In the genomic region with DNA sequence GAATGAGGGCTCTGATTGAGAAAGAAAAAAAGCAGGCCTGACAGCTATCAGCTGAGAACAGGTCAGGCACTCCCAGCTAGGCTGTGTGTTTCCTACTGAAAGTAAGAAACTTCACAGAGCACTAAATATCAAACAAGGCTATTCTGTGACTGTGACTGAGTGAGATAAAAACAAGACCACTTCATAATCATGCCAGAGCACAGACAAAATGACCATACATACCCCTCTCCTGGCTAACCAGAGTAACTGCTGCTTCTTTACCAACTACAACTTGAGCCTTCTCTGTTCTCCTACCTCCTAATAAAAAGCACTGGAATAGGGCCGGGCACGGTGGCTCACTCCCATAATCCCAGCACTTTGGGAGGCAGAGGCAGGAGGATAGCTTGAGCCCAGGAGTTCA, we compare ENCODE assay signal across 11 cellular contexts. TPM values are rescaled to one million over a fixed set of nuclear protein-coding genes. Genes with fewer than 3 reads are reported as not detected.
DNase-seq lines count a peak whose midpoint lies in the region; ATAC-seq and TF ChIP-seq lines count a peak whose summit lies in the region.
"Had no signal": no experiment of that assay in that cellular context is flagged by ENCODE, and none has a peak within 500 bp of the region (broad histone marks: within the 10 kb centered on the region; RNA-seq: fewer than 3 reads in every experiment).

No MANE protein-coding gene starts in this region.

- H4K20me1 ChIP-seq in MM.1S (ENCODE audit: insufficient read depth, low read length), result no peaks in the 10 kb centered on the region

- H3K4me1 Mint-ChIP-seq in activated CD4-positive, alpha-beta T cell treated with anti-CD3 and anti-CD28 coated beads for 36 hours, result peaks cover 10% of the 10 kb centered on the region
- peaks cover 4% of the 10 kb centered on the region for H3K4me1 Mint-ChIP-seq in stimulated activated effector memory CD8-positive, alpha-beta T cell treated with anti-CD3 and anti-CD28 coated beads, Interleukin-12 subunit alpha, Interleukin-12 subunit beta, amount 100 ng/mL, for 72 hours

- H3K27ac Mint-ChIP-seq in activated CD4-positive, alpha-beta T cell treated with anti-CD3 and anti-CD28 coated beads for 36 hours, result no peak overlapping the region
- no peak overlapping the region for H3K27ac Mint-ChIP-seq in stimulated activated effector memory CD8-positive, alpha-beta T cell treated with anti-CD3 and anti-CD28 coated beads, Interleukin-12 subunit alpha, Interleukin-12 subunit beta, amount 100 ng/mL, for 72 hours

- H3K36me3 ChIP-seq in MM.1S (replicated peaks; ENCODE audit: insufficient read depth, low read length), result no peaks in the 10 kb centered on the region
- no peaks in the 10 kb centered on the region for H3K36me3 ChIP-seq in ovary

- H3K9ac ChIP-seq in MM.1S (ENCODE audit: low read length), result peak overlapping the region; percentile 21; the same call in 1 of the 2 replicates

- H3K9me3 ChIP-seq in MM.1S (replicated peaks; ENCODE audit: insufficient read depth, low read length) (no peaks in the 10 kb centered on the region), ovary (no peaks in the 10 kb centered on the region)

- H3K4me3 Mint-ChIP-seq in activated CD4-positive, alpha-beta T cell treated with anti-CD3 and anti-CD28 coated beads for 36 hours, result no peak overlapping the region
- H3K4me3 Mint-ChIP-seq in stimulated activated effector memory CD8-positive, alpha-beta T cell treated with anti-CD3 and anti-CD28 coated beads, Interleukin-12 subunit alpha, Interleukin-12 subunit beta, amount 100 ng/mL, for 72 hours, result no peak overlapping the region

- no peaks in the 10 kb centered on the region for H3K36me3 Mint-ChIP-seq in activated CD4-positive, alpha-beta T cell treated with anti-CD3 and anti-CD28 coated beads for 36 hours (ENCODE audit: low read depth)
- H3K36me3 Mint-ChIP-seq in stimulated activated effector memory CD8-positive, alpha-beta T cell treated with anti-CD3 and anti-CD28 coated beads, Interleukin-12 subunit alpha, Interleukin-12 subunit beta, amount 100 ng/mL, for 72 hours, result no peaks in the 10 kb centered on the region

- no peak for TF ChIP-seq POLR2A in ovary (IDR thresholded peaks at IDR 0.05)

- H3K4me1 ChIP-seq in MM.1S (ENCODE audit: low read length) (peaks cover 23% of the 10 kb centered on the region), ovary (ENCODE audit: insufficient read depth) (no peaks in the 10 kb centered on the region)

- no peaks in the 10 kb centered on the region for H3K79me2 ChIP-seq in MM.1S (ENCODE audit: low read length)

- CTCF ChIA-PET in activated CD4-positive, alpha-beta T cell treated with anti-CD3 and anti-CD28 coated beads for 36 hours (lab: Charles Lee), result no interaction called here

- no peak overlapping the region for H3K4me3 ChIP-seq in MM.1S (ENCODE audit: low read length)
- no peak overlapping the region for H3K4me3 ChIP-seq in choroid plexus epithelial cell (ENCODE audit: low read depth, low read length)
- no peak overlapping the region for H3K4me3 ChIP-seq in ovary

- H3K4me2 ChIP-seq in MM.1S (ENCODE audit: low read depth, low read length), result 0 out of 2 replicates have a peak overlapping the region, but pooled peaks have one; percentile 9

- TF ChIP-seq CTCF in MM.1S (IDR thresholded peaks at IDR 0.05; ENCODE audit: low read length) (peak; percentile 39), choroid plexus epithelial cell (conservative IDR thresholded peaks at IDR 0.05; ENCODE audit: low read depth, low read length) (peak; percentile 52), ovary (IDR thresholded peaks at IDR 0.05) (no peak)

- intact Hi-C loops in activated CD4-positive, alpha-beta T cell treated with anti-CD3 and anti-CD28 coated beads for 36 hours (cut with DNase I, micrococcal nuclease), result no loop called here
- intact Hi-C loops in ovary (cut with DNase I), result no loop called here

- no peaks in the 10 kb centered on the region for H3K27me3 Mint-ChIP-seq in activated CD4-positive, alpha-beta T cell treated with anti-CD3 and anti-CD28 coated beads for 36 hours

- ATAC-seq in activated CD4-positive, alpha-beta T cell treated with anti-CD3 and anti-CD28 coated beads for 36 hours, result peak; percentile 71
- ATAC-seq in stimulated activated effector memory CD8-positive, alpha-beta T cell treated with anti-CD3 and anti-CD28 coated beads, Interleukin-12 subunit alpha, Interleukin-12 subunit beta, amount 100 ng/mL, for 72 hours, result peak; percentile 69
- ATAC-seq in HG03520 (IDR thresholded peaks at IDR 0.05; ENCODE audit: unreplicated experiment), result no peak

- WGBS in ovary, 3 donors, result 76 to 86% (median 78%) methylated on average over 2 of the region's 2 CpGs

- no peaks in the 10 kb centered on the region for H3K9me2 ChIP-seq in MM.1S (replicated peaks; ENCODE audit: insufficient read depth, low read length)

- H3F3A ChIP-seq in MM.1S (ENCODE audit: insufficient read depth, low read length), result no peaks in the 10 kb centered on the region

- no peak for DNase-seq in activated CD4-positive, alpha-beta T cell treated with anti-CD3 and anti-CD28 coated beads for 36 hours
- no peak for DNase-seq in activated CD4-positive, alpha-beta T cell treated with anti-CD3 and anti-CD28 coated beads, Interleukin-2, amount 50 U/mL, for 48 hours
- DNase-seq in MM.1S (peak; percentile 69), choroid plexus epithelial cell (ENCODE audit: low read depth) (peak; percentile 70), ovary (no peak), mesenteric fat pad (ENCODE audit: low spot score) (no peak)
- no peak for DNase-seq in stimulated activated effector memory CD8-positive, alpha-beta T cell treated with anti-CD3 and anti-CD28 coated beads, Interleukin-12 subunit alpha, Interleukin-12 subunit beta, amount 100 ng/mL, for 72 hours (ENCODE audit: low spot score in 2 of 2)
- DNase-seq: NCI-H1436 had no signal

- H3K27me3 ChIP-seq in MM.1S (replicated peaks; ENCODE audit: insufficient read depth, low read length), result no peaks in the 10 kb centered on the region
- no peaks in the 10 kb centered on the region for H3K27me3 ChIP-seq in ovary

- TF ChIP-seq EP300 in ovary (IDR thresholded peaks at IDR 0.05), result no peak

- POLR2A ChIA-PET in activated CD4-positive, alpha-beta T cell treated with anti-CD3 and anti-CD28 coated beads for 36 hours (lab: Charles Lee), result no interaction called here

- no peaks in the 10 kb centered on the region for H3K9me3 Mint-ChIP-seq in activated CD4-positive, alpha-beta T cell treated with anti-CD3 and anti-CD28 coated beads for 36 hours (ENCODE audit: low read depth)
- no peaks in the 10 kb centered on the region for H3K9me3 Mint-ChIP-seq in stimulated activated effector memory CD8-positive, alpha-beta T cell treated with anti-CD3 and anti-CD28 coated beads, Interleukin-12 subunit alpha, Interleukin-12 subunit beta, amount 100 ng/mL, for 72 hours

- H3K27ac ChIP-seq in MM.1S (ENCODE audit: low read length) (peak overlapping the region; percentile 16; the same call in 1 of the 2 replicates), ovary (no peak overlapping the region)
- H3K27ac ChIP-seq: C4-2B had no signal

- H2AFZ ChIP-seq in MM.1S (ENCODE audit: low read length), result peak overlapping the region; percentile 55

RNA-seq across cellular contexts. Expression of gene BTN1A1, which starts 6.8 kb away (rescaled TPM):
- not detected for total RNA-seq in activated CD4-positive, alpha-beta T cell treated with anti-CD3 and anti-CD28 coated beads for 36 hours
- total RNA-seq in ovary (not detected), mesenteric fat pad (not detected)
- under 1 TPM; 0.02 to 0.05 TPM for polyA plus RNA-seq in ovary
- total RNA-seq: mononuclear cell had no signal

RNA-seq across cellular contexts. Expression of gene BTN2A1, which starts 35.5 kb away (rescaled TPM):
- 10 to 100 TPM; 17.3 to 17.5 TPM for total RNA-seq in activated CD4-positive, alpha-beta T cell treated with anti-CD3 and anti-CD28 coated beads for 36 hours
- total RNA-seq in ovary (10 to 100 TPM in 6 of 7 donors, 1 to 10 TPM in 1; 9.0 to 23.2 (median 17.7) TPM), mesenteric fat pad (19.9 TPM)
- 10 to 100 TPM; 20.5 to 33.3 TPM for polyA plus RNA-seq in ovary

RNA-seq across cellular contexts. Expression of gene HMGN4, which starts 44.9 kb away (rescaled TPM):
- total RNA-seq in activated CD4-positive, alpha-beta T cell treated with anti-CD3 and anti-CD28 coated beads for 36 hours, result 10 to 100 TPM; 63.6 to 86.4 TPM
- 10 to 100 TPM; 48.6 to 78.9 (median 58.4) TPM for total RNA-seq in ovary
- polyA plus RNA-seq in ovary, result 10 to 100 TPM; 53.5 to 69.7 TPM
- 52.6 TPM for total RNA-seq in mesenteric fat pad

RNA-seq across cellular contexts. Expression of gene BTN3A3, which starts 53.0 kb away (rescaled TPM):
- 10 to 100 TPM; 33.3 to 34.1 TPM for total RNA-seq in activated CD4-positive, alpha-beta T cell treated with anti-CD3 and anti-CD28 coated beads for 36 hours
- total RNA-seq in ovary (10 to 100 TPM; 13.6 to 19.5 (median 18.0) TPM), mesenteric fat pad (13.0 TPM)
- polyA plus RNA-seq in ovary, result 10 to 100 TPM; 13.8 to 72.3 TPM

Comparison
In these comparisons a context has a peak if more than half of its experiments do, and no peak if none do; other contexts are left out.
1. DNase-seq: peak in MM.1S (single experiment) and choroid plexus epithelial cell (single experiment); none in activated CD4-positive, alpha-beta T cell treated with anti-CD3 and anti-CD28 coated beads for 36 hours (single experiment), activated CD4-positive, alpha-beta T cell treated with anti-CD3 and anti-CD28 coated beads, Interleukin-2, amount 50 U/mL, for 48 hours (0 of 2), stimulated activated effector memory CD8-positive, alpha-beta T cell treated with anti-CD3 and anti-CD28 coated beads, Interleukin-12 subunit alpha, Interleukin-12 subunit beta, amount 100 ng/mL, for 72 hours (0 of 2), ovary (0 of 5) and mesenteric fat pad (single experiment).
2. CTCF ChIP-seq: peak in MM.1S (single experiment) and choroid plexus epithelial cell (single experiment); none in ovary (0 of 3).